In the genomic region with DNA sequence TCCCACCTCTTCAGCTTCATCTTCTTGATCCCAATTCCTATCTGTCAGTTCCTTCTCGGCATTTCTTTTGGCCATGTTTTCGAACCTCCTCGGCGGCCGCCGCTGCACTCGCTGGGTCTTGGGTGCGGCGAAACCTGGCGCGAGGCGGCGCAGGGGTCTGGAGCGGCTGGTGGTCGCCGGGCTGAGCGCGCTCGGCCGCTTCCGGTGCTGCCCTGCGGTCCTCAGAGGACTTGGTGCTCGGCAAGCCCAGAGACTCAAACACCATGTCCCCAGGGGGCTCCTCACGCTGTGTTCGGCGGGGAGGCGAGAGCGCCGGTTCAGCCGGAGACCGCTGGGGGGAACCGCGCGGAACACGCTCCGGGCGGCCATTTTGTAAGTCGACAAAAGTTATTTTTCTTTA, we compare ENCODE assay signal across 17 cellular contexts. TPM values are rescaled to one million over a fixed set of nuclear protein-coding genes. Genes with fewer than 3 reads are reported as not detected.
DNase-seq lines count a peak whose midpoint lies in the region; FAIRE-seq and TF ChIP-seq lines count a peak whose summit lies in the region.
"Had no signal": no experiment of that assay in that cellular context is flagged by ENCODE, and none has a peak within 500 bp of the region (broad histone marks: within the 10 kb centered on the region; RNA-seq: fewer than 3 reads in every experiment).

No MANE protein-coding gene starts in this region.

- POLR2A ChIA-PET in endothelial cell of umbilical vein (lab: Charles Lee) = no interaction called here

- intact Hi-C loops in ascending aorta (cut with DNase I) (no loop called here), endothelial cell of umbilical vein (cut with micrococcal nuclease) (no loop called here), sigmoid colon (cut with DNase I) (no loop called here)

- H3K27ac ChIP-seq in ascending aorta (no peak overlapping the region), endothelial cell of umbilical vein (ENCODE audit: insufficient read depth, low read depth, low read length) (no peak overlapping the region), sigmoid colon (no peak overlapping the region), caudate nucleus (ENCODE audit: low read depth, low read length) (no peak overlapping the region), Peyer's patch (no peak overlapping the region)

- H3K9me3 ChIP-seq in ascending aorta = no peaks in the 10 kb centered on the region
- no peaks in the 10 kb centered on the region for H3K9me3 ChIP-seq in endothelial cell of umbilical vein (replicated peaks; ENCODE audit: control insufficient read depth, insufficient read depth, low read length)
- no peaks in the 10 kb centered on the region for H3K9me3 ChIP-seq in sigmoid colon
- no peaks in the 10 kb centered on the region for H3K9me3 ChIP-seq in Peyer's patch

- H2AFZ ChIP-seq in endothelial cell of umbilical vein (ENCODE audit: low read depth, low read length) = peak overlapping the region; percentile 65

- 56 to 81% methylated on average over 38 of the region's 38 CpGs for WGBS in sigmoid colon, 2 donors

- BruUV-seq in endothelial cell of umbilical vein (replicated peaks; lab: Mats Ljungman, UMichigan) = no TSS peak

- no peak overlapping the region for H3K9ac ChIP-seq in endothelial cell of umbilical vein (replicated peaks; ENCODE audit: extremely low read depth, insufficient read depth, low read length)

- TF ChIP-seq POLR2A in endothelial cell of umbilical vein (IDR thresholded peaks at IDR 0.05; ENCODE audit: low read depth, low read length) (no peak), sigmoid colon (IDR thresholded peaks at IDR 0.05) (no peak), Peyer's patch (IDR thresholded peaks at IDR 0.05) (no peak)

- no peaks in the 10 kb centered on the region for H3K4me1 ChIP-seq in ascending aorta
- H3K4me1 ChIP-seq in endothelial cell of umbilical vein (ENCODE audit: control insufficient read depth, extremely low read depth, insufficient read depth, low read length) = no peaks in the 10 kb centered on the region
- no peaks in the 10 kb centered on the region for H3K4me1 ChIP-seq in sigmoid colon
- no peaks in the 10 kb centered on the region for H3K4me1 ChIP-seq in Peyer's patch

- dilution Hi-C loops in endothelial cell of umbilical vein (cut with MboI; ENCODE audit: extremely low pct_ligation_motif_present, low sequenced_read_pairs) = no loop called here

- TF ChIP-seq CTCF in AG10803 (conservative IDR thresholded peaks at IDR 0.05; ENCODE audit: low read length) (no peak), ascending aorta (IDR thresholded peaks at IDR 0.05) (no peak), endothelial cell of umbilical vein (IDR thresholded peaks at IDR 0.05; ENCODE audit: extremely low read depth in 1 of 2, insufficient read depth in 1 of 2, low read depth in 1 of 2, low read length in 2 of 2) (peak in 1 of 2 donors; percentile 8), sigmoid colon (IDR thresholded peaks at IDR 0.05) (no peak), Peyer's patch (IDR thresholded peaks at IDR 0.05) (no peak)

- H3K79me2 ChIP-seq in endothelial cell of umbilical vein (ENCODE audit: control insufficient read depth, insufficient read depth, low read length) = no peaks in the 10 kb centered on the region

- DNase-seq in AG10803 (ENCODE audit: low read depth) = no peak
- no peak for DNase-seq in ascending aorta (ENCODE audit: low spot score in 2 of 2)
- no peak for DNase-seq in endothelial cell of umbilical vein (ENCODE audit: low read depth, low spot score)
- DNase-seq in sigmoid colon = no peak
- no peak for DNase-seq in caudate nucleus (lab: John Stamatoyannopoulos, UW)
- DNase-seq in Peyer's patch = no peak
- DNase-seq in NCI-H748 treated with DMSO at 0.1 percent for 48 hours (lab: John Stamatoyannopoulos, UW) = no peak
- DNase-seq: C1 segment of cervical spinal cord, DMS 273 treated with DMSO at 0.1 percent for 48 hours, H7, Karpas-422, NCI-H1105 treated with DMSO at 0.1 percent for 48 hours, NCI-H1930, NCI-H2171, NCI-H446 treated with DMSO at 0.1 percent for 48 hours, NCI-H774, Right ventricle myocardium superior had no signal

- H3K4me3 ChIP-seq in AG10803 (ENCODE audit: low read length) = peak overlapping the region; percentile 22
- H3K4me3 ChIP-seq in ascending aorta = peak overlapping the region; percentile 26 to 51
- no peak overlapping the region for H3K4me3 ChIP-seq in endothelial cell of umbilical vein (replicated peaks in 1 of 3; ENCODE audit: insufficient read depth in 1 of 3, low read depth in 1 of 3, low read length in 3 of 3)
- peak overlapping the region in 3 of 4 donors; percentile 21 to 38 (median 27) for H3K4me3 ChIP-seq in sigmoid colon
- H3K4me3 ChIP-seq in Peyer's patch = no peak overlapping the region

- no peaks in the 10 kb centered on the region for H4K20me1 ChIP-seq in endothelial cell of umbilical vein (replicated peaks; ENCODE audit: control insufficient read depth, extremely low read depth, insufficient read depth, low read length)

- no peak overlapping the region for H3K4me2 ChIP-seq in endothelial cell of umbilical vein (ENCODE audit: insufficient read depth, low read length)

- no peaks in the 10 kb centered on the region for H3K9me1 ChIP-seq in endothelial cell of umbilical vein (replicated peaks; ENCODE audit: control insufficient read depth, extremely low read depth, insufficient read depth, low read length)

- CTCF ChIA-PET in endothelial cell of umbilical vein (lab: Charles Lee) = no interaction called here

- no peak for FAIRE-seq in endothelial cell of umbilical vein (lab: Jason Lieb, UNC)

- no peak for TF ChIP-seq EP300 in sigmoid colon (IDR thresholded peaks at IDR 0.05)

- H3K27me3 ChIP-seq in ascending aorta = no peaks in the 10 kb centered on the region
- H3K27me3 ChIP-seq in endothelial cell of umbilical vein (ENCODE audit: control insufficient read depth in 2 of 2, insufficient read depth in 2 of 2, low read length in 2 of 2) = peaks cover 8 to 15% of the 10 kb centered on the region in 2 experiments
- H3K27me3 ChIP-seq in sigmoid colon = no peaks in the 10 kb centered on the region
- no peaks in the 10 kb centered on the region for H3K27me3 ChIP-seq in Peyer's patch

- no peaks in the 10 kb centered on the region for H3K36me3 ChIP-seq in ascending aorta
- no peaks in the 10 kb centered on the region for H3K36me3 ChIP-seq in endothelial cell of umbilical vein (ENCODE audit: control insufficient read depth in 2 of 2, extremely low read depth in 1 of 2, insufficient read depth in 2 of 2, low read length in 2 of 2)
- H3K36me3 ChIP-seq in sigmoid colon = no peaks in the 10 kb centered on the region
- no peaks in the 10 kb centered on the region for H3K36me3 ChIP-seq in Peyer's patch

TF ChIP-seq in endothelial cell of umbilical vein, 7 proteins besides CTCF, POLR2A, EP300 and RAD21:
- TF ChIP-seq GATA2 (IDR thresholded peaks at IDR 0.05; ENCODE audit: insufficient read depth, insufficient read length, low read depth, low read length) (no peak), FOS (IDR thresholded peaks at IDR 0.05; ENCODE audit: borderline replicate concordance, insufficient read depth, low read length) (no peak), MYC (IDR thresholded peaks at IDR 0.05; ENCODE audit: low read depth, low read length) (no peak), MAX (IDR thresholded peaks at IDR 0.05; ENCODE audit: insufficient read depth, insufficient read length) (no peak), EZH2 (IDR thresholded peaks at IDR 0.05; ENCODE audit: borderline replicate concordance, low read depth, low read length, severe bottlenecking) (no peak), JUN (IDR thresholded peaks at IDR 0.05; ENCODE audit: borderline replicate concordance, insufficient read depth, insufficient read length, low read depth) (no peak)

RNA-seq across cellular contexts. Expression of gene PPP1R36, which starts 51.8 kb away (rescaled TPM):
- total RNA-seq in ascending aorta (not detected), endothelial cell of umbilical vein (0.51 and 0.60 TPM in 2 replicates), sigmoid colon (1 to 10 TPM in 2 of 4 donors, not detected in 2; 1.1 to 2.2 TPM), Peyer's patch (1 to 10 TPM in 3 of 4 donors, not detected in 1; 1.9 to 7.4 (median 2.1) TPM)
- polyA plus RNA-seq in endothelial cell of umbilical vein (0.28 TPM in 1 of 2 replicates, not detected in the other), sigmoid colon (1 to 10 TPM; 2.3 to 8.6 (median 8.4) TPM)
- polyA plus RNA-seq in endothelial cell of umbilical vein (2011; cell fraction: cytosol; rRNA removed) = 0.34 and 0.41 TPM in 2 replicates
- polyA plus RNA-seq in endothelial cell of umbilical vein (2011; cell fraction: nucleus; rRNA removed) = 0.28 and 0.61 TPM in 2 replicates
- 0.20 and 0.36 TPM in 2 replicates for polyA plus RNA-seq in endothelial cell of umbilical vein (2012)
- polyA minus RNA-seq in endothelial cell of umbilical vein = 1.4 TPM in 1 of 2 replicates, not detected in the other
- not detected for polyA minus RNA-seq in endothelial cell of umbilical vein (2011; cell fraction: cytosol; rRNA and poly(A)+ RNA removed)
- polyA minus RNA-seq in endothelial cell of umbilical vein (2011; cell fraction: nucleus; rRNA and poly(A)+ RNA removed) = not detected in 2 replicates

Comparison
In these comparisons a context has a peak if more than half of its experiments do, and no peak if none do; other contexts are left out.
1. H3K4me3 ChIP-seq: peak in AG10803 (single experiment), ascending aorta (2 of 2) and sigmoid colon (3 of 4); none in endothelial cell of umbilical vein (0 of 3) and Peyer's patch (0 of 4).